In genomic region chr7:98054585-98054984, GRCh38 we compare ENCODE assay signal across 19 cellular contexts. TPM values are rescaled to one million over a fixed set of nuclear protein-coding genes. Genes with fewer than 3 reads are reported as not detected.
DNase-seq lines count a peak whose midpoint lies in the region; ATAC-seq and TF ChIP-seq lines count a peak whose summit lies in the region.
"Had no signal": no experiment of that assay in that cellular context is flagged by ENCODE, and none has a peak within 500 bp of the region (broad histone marks: within the 10 kb centered on the region; RNA-seq: fewer than 3 reads in every experiment).

No MANE protein-coding gene starts in this region.

- H3K9me3 Mint-ChIP-seq in T-cell = no peaks in the 10 kb centered on the region
- H3K9me3 Mint-ChIP-seq: CD8-positive, alpha-beta T cell had no signal

- TF ChIP-seq POLR2A in IMR-90 (IDR thresholded peaks at IDR 0.05; ENCODE audit: low read depth, low read length) = no peak

- CTCF ChIA-PET in IMR-90 (lab: Yijun Ruan, JAX) (no interaction called here), T-cell (lab: Charles Lee) (no interaction called here)

- no peaks in the 10 kb centered on the region for H3K36me3 Mint-ChIP-seq in T-cell
- H3K36me3 Mint-ChIP-seq: CD8-positive, alpha-beta T cell had no signal

- no peak overlapping the region for H3K27ac ChIP-seq in IMR-90 (ENCODE audit: insufficient read depth, low read length)
- no peak overlapping the region for H3K27ac ChIP-seq in SJCRH30
- H3K27ac ChIP-seq in dorsolateral prefrontal cortex = no peak overlapping the region
- H3K27ac ChIP-seq: BLaER1 had no signal

- no peak overlapping the region for H2BK120ac ChIP-seq in IMR-90 (ENCODE audit: low read depth, low read length)

- H3K18ac ChIP-seq in IMR-90 (ENCODE audit: low read depth, low read length) = no peak overlapping the region

- no peak overlapping the region for H3K14ac ChIP-seq in IMR-90 (replicated peaks; ENCODE audit: low read depth, low read length)

- H3K9me3 ChIP-seq in IMR-90 (ENCODE audit: control insufficient read depth, insufficient read depth, low read length) (no peaks in the 10 kb centered on the region), SJCRH30 (replicated peaks) (no peaks in the 10 kb centered on the region)
- H3K9me3 ChIP-seq: BLaER1, HAP-1 had no signal

- no peak overlapping the region for H4K8ac ChIP-seq in IMR-90 (ENCODE audit: low read depth in 2 of 2, low read length in 2 of 2)

- H3K23ac ChIP-seq in IMR-90 (ENCODE audit: low read depth, low read length) = no peak overlapping the region

- intact Hi-C loops in IMR-90 (cut with micrococcal nuclease) = no loop called here
- intact Hi-C loops in dorsolateral prefrontal cortex (cut with DNase I) = no loop called here

- dilution Hi-C loops in IMR-90 (cut with HindIII; ENCODE audit: low sequenced_read_pairs, unreplicated experiment) = no loop called here

- H3K27me3 ChIP-seq in IMR-90 (ENCODE audit: control insufficient read depth, insufficient read depth, low read length) (peaks cover 2% of the 10 kb centered on the region; the same call in 1 of the 2 replicates), SJCRH30 (no peaks in the 10 kb centered on the region), dorsolateral prefrontal cortex (peaks cover 0 to 3% (median 0%) of the 10 kb centered on the region in 45 donors)
- H3K27me3 ChIP-seq: BLaER1 had no signal

- TF ChIP-seq RAD21 in IMR-90 (IDR thresholded peaks at IDR 0.05; ENCODE audit: low read length) = no peak

- H3K4me3 ChIP-seq in IMR-90 (ENCODE audit: insufficient read depth, low read depth, low read length) (no peak overlapping the region), SJCRH30 (no peak overlapping the region), dorsolateral prefrontal cortex (no peak overlapping the region)
- H3K4me3 ChIP-seq: BLaER1, HAP-1, K562 had no signal

- H2AK5ac ChIP-seq in IMR-90 (ENCODE audit: low read depth, low read length) = no peak overlapping the region

- peaks cover 6 to 8% (median 8%) of the 10 kb centered on the region in 3 donors for H3K4me1 Mint-ChIP-seq in T-cell

- H3K27ac Mint-ChIP-seq in T-cell = no peak overlapping the region
- H3K27ac Mint-ChIP-seq: CD8-positive, alpha-beta T cell had no signal

- no peaks in the 10 kb centered on the region for H3K4me1 ChIP-seq in IMR-90 (ENCODE audit: control insufficient read depth, insufficient read depth, low read length)
- H3K4me1 ChIP-seq in SJCRH30 = no peaks in the 10 kb centered on the region
- H3K4me1 ChIP-seq: HAP-1 had no signal

- H3K27me3 Mint-ChIP-seq in T-cell = peaks cover 7 to 27% of the 10 kb centered on the region in 2 donors

- H3K9me1 ChIP-seq in IMR-90 (ENCODE audit: insufficient read depth, low read length) = no peaks in the 10 kb centered on the region

- no peak overlapping the region for H3K4me3 Mint-ChIP-seq in T-cell
- H3K4me3 Mint-ChIP-seq: CD8-positive, alpha-beta T cell had no signal

- no peak overlapping the region for H3K4ac ChIP-seq in IMR-90 (ENCODE audit: low read depth, low read length)

- WGBS in IMR-90 (ENCODE audit: extremely low coverage in 2 of 2, insufficient read length in 1 of 2), 2 experiments = 39% methylated on average over 3 of the region's 4 CpGs; no CpG with 5 or more reads in 1 of the 2 experiments

- H4K20me1 ChIP-seq in IMR-90 (ENCODE audit: insufficient read depth, low read length) = no peaks in the 10 kb centered on the region
- H4K20me1 ChIP-seq: BLaER1 had no signal

- ATAC-seq in IMR-90 (ENCODE audit: low read depth) = 0 out of 2 replicates have a peak, but pooled peaks have one; percentile 35
- no peak for ATAC-seq in T-cell (replicated peaks in 1 of 4)
- ATAC-seq in GM18873 (IDR thresholded peaks at IDR 0.05; ENCODE audit: low FRiP score, unreplicated experiment) = no peak
- ATAC-seq: CD8-positive, alpha-beta T cell; K562 had no signal

- TF ChIP-seq CTCF in IMR-90 (conservative IDR thresholded peaks at IDR 0.05; ENCODE audit: low read depth, low read length) = no peak
- no peak for TF ChIP-seq CTCF in dorsolateral prefrontal cortex (IDR thresholded peaks at IDR 0.05 in 54 of 56, conservative IDR thresholded peaks at IDR 0.05 in 2 of 56; ENCODE audit: low read depth in 1 of 56, partially characterized antibody in 56 of 56)

- no peaks in the 10 kb centered on the region for H3K79me1 ChIP-seq in IMR-90 (ENCODE audit: low read depth in 1 of 2, low read length in 2 of 2)

- no peak overlapping the region for H2BK15ac ChIP-seq in IMR-90 (ENCODE audit: low read depth, low read length)

- no peak overlapping the region for H3K56ac ChIP-seq in IMR-90 (ENCODE audit: extremely low read depth, insufficient read depth, low read length)

- no peak overlapping the region for H2AK9ac ChIP-seq in IMR-90 (replicated peaks; ENCODE audit: low read depth, low read length, poor library complexity)

- in situ Hi-C loops in Caki2 (cut with HindIII; ENCODE audit: low pct_unique_long_range_greater_than_20kb, low sequenced_read_pairs) = no loop called here
- in situ Hi-C loops in IMR-90 (cut with MboI; ENCODE audit: low sequenced_read_pairs) = no loop called here

- H4K5ac ChIP-seq in IMR-90 (ENCODE audit: low read depth, low read length) = no peak overlapping the region

- no peak overlapping the region for H3K9ac ChIP-seq in IMR-90 (ENCODE audit: low read depth, low read length)
- H3K9ac ChIP-seq: BLaER1 had no signal

- no peak overlapping the region for H2BK5ac ChIP-seq in IMR-90 (ENCODE audit: low read depth, low read length, poor library complexity, severe bottlenecking)

- H2BK20ac ChIP-seq in IMR-90 (ENCODE audit: low read depth, low read length) = no peak overlapping the region

- no TSS peak for BruUV-seq in IMR-90 (replicated peaks; lab: Mats Ljungman, UMichigan)

- H4K91ac ChIP-seq in IMR-90 (ENCODE audit: insufficient read depth, low read depth, low read length) = no peak overlapping the region

- H3K36me3 ChIP-seq in IMR-90 (ENCODE audit: control insufficient read depth, insufficient read depth, low read length) (no peaks in the 10 kb centered on the region), SJCRH30 (no peaks in the 10 kb centered on the region)
- H3K36me3 ChIP-seq: BLaER1, HAP-1 had no signal

- peak; percentile 34 for DNase-seq in Caki2 (ENCODE audit: low read depth)
- no peak for DNase-seq in IMR-90
- peak; percentile 7 to 12 for DNase-seq in SJCRH30
- peak; percentile 44 for DNase-seq in iris pigment epithelial cell (ENCODE audit: low read depth)
- DNase-seq in GM19238 (ENCODE audit: insufficient read length, low spot score) = no peak
- no peak for DNase-seq in dorsolateral prefrontal cortex
- DNase-seq in T-cell = no peak
- DNase-seq: CD8-positive, alpha-beta T cell; DMS79; NCI-H1048; NCI-H1436 treated with DMSO at 0.1 percent for 48 hours; NCI-H2081 treated with DMSO at 0.1 percent for 48 hours; NCI-H510A treated with DMSO at 0.1 percent for 48 hours; NCI-H82; SHP77 had no signal

- no peak overlapping the region for H2AFZ ChIP-seq in IMR-90 (replicated peaks; ENCODE audit: low read length, poor library complexity)

- H3K4me2 ChIP-seq in IMR-90 (ENCODE audit: low read depth, low read length) = no peak overlapping the region
- H3K4me2 ChIP-seq: BLaER1 had no signal

- POLR2A ChIA-PET in IMR-90 (lab: Charles Lee; ENCODE audit: unreplicated experiment) (no interaction called here), T-cell (lab: Charles Lee) (interaction anchor here in 1 of 2 donors (0.6 to 0.7 kb wide), 2 partner anchors 110 to 787 kb away, joined by 3 to 5 read pairs; no protein-coding TSS in a partner anchor)

TF ChIP-seq in IMR-90, 13 proteins besides CTCF, POLR2A, EP300 and RAD21:
- TF ChIP-seq FOS (IDR thresholded peaks at IDR 0.05; ENCODE audit: low read depth, low read length) (no peak), CEBPB (IDR thresholded peaks at IDR 0.05; ENCODE audit: low read depth, low read length) (no peak), CHD1 (IDR thresholded peaks at IDR 0.05; ENCODE audit: low read depth, low read length) (no peak), USF2 (IDR thresholded peaks at IDR 0.05; ENCODE audit: low read depth, low read length) (no peak), SMC3 (IDR thresholded peaks at IDR 0.05; ENCODE audit: low read depth, low read length) (no peak)
TF ChIP-seq in IMR-90: peak in this region for 0.

RNA-seq across cellular contexts. Expression of gene LMTK2, which starts 52.1 kb away (rescaled TPM):
- 14.7 and 16.8 TPM in 2 replicates for total RNA-seq in Caki2 (2014; rRNA removed; shearing (Covaris generic); ENCODE audit: low replicate concordance)
- 5.0 and 5.3 TPM in 2 replicates for total RNA-seq in IMR-90 (2012; rRNA removed)
- polyA plus RNA-seq in IMR-90 (2012; rRNA removed) = 4.2 and 4.4 TPM in 2 replicates
- 1.9 and 2.9 TPM in 2 replicates for polyA plus RNA-seq in IMR-90 (2012; cell fraction: cytosol; rRNA removed)
- 7.0 and 7.3 TPM in 2 replicates for polyA plus RNA-seq in IMR-90 (2012; cell fraction: nucleus; rRNA removed; ENCODE audit: low replicate concordance)
- total RNA-seq in SJCRH30 (2014; rRNA removed; shearing (Covaris generic)) = 15.9 and 16.1 TPM in 2 replicates
- total RNA-seq in dorsolateral prefrontal cortex = 100 to 1,000 TPM in 69 of 120 experiments, 10 to 100 TPM in 51; 47.8 to 154 (median 104) TPM
- 10 to 100 TPM; 15.4 to 26.8 (median 23.4) TPM for total RNA-seq in T-cell

Comparison
In these comparisons a context has a peak if more than half of its experiments do, and no peak if none do; other contexts are left out.
1. DNase-seq: peak in Caki2 (single experiment), SJCRH30 (2 of 2) and iris pigment epithelial cell (single experiment); none in IMR-90 (single experiment), GM19238 (single experiment), dorsolateral prefrontal cortex (0 of 10) and T-cell (0 of 34).